Comparison of ENCODE assay signal across 17 cellular contexts in genomic region chr6:150012846-150013797, GRCh38. TPM values are rescaled to one million over a fixed set of nuclear protein-coding genes. Genes with fewer than 3 reads are reported as not detected.
"Had no signal": no experiment of that assay in that cellular context is flagged by ENCODE, and none has a peak within 500 bp of the region (broad histone marks: within the 10 kb centered on the region; RNA-seq: fewer than 3 reads in every experiment).

No MANE protein-coding gene starts in this region.

RNA-seq across cellular contexts. Expression of gene RAET1L, which starts 12.2 kb away (rescaled TPM):
- total RNA-seq: activated CD4-positive, alpha-beta T cell treated with anti-CD3 and anti-CD28 coated beads, Interleukin-2, amount 10 ng/mL, durations not matched to agents 7 days and 5 days; activated CD8-positive, alpha-beta T cell treated with anti-CD3 and anti-CD28 coated beads, Interleukin-2, amount 10 ng/mL, durations not matched to agents 7 days and 5 days; activated naive CD4-positive, alpha-beta T cell treated with anti-CD3 and anti-CD28 coated beads for 36 hours; activated naive CD8-positive, alpha-beta T cell treated with anti-CD3 and anti-CD28 coated beads for 36 hours; activated T-helper 2 cell treated with anti-CD3 and anti-CD28 coated beads, Interferon-gamma antibody, Interleukin-2, Interleukin-4, amounts not matched to agents 10 μg/mL and 5 μg/mL and 100 μg/mL, durations not matched to agents 14 hours and 24 hours and 36 hours; adrenal gland; ascending aorta; breast epithelium; cardiac septum; cerebellum; dorsolateral prefrontal cortex; esophagus muscularis mucosa; gastrocnemius medialis; heart left ventricle; T-cell; T-helper 2 cell treated with Interferon-gamma antibody and Interleukin-4, amounts not matched to agents 100 ng/mL and 5 ng/mL, for 36 hours; WTC11 had no signal
- polyA plus RNA-seq: adrenal gland, heart left ventricle had no signal

RNA-seq across cellular contexts. Expression of gene ULBP3, which starts 55.8 kb away (rescaled TPM):
- total RNA-seq: activated naive CD4-positive, alpha-beta T cell treated with anti-CD3 and anti-CD28 coated beads for 36 hours had no signal
